Comparison of ENCODE assay signal across 17 cellular contexts in genomic region chr4:156036496-156036895, GRCh38.
DNase-seq lines count a peak whose midpoint lies in the region; ATAC-seq and TF ChIP-seq lines count a peak whose summit lies in the region.
"Had no signal": no experiment of that assay in that cellular context is flagged by ENCODE, and none has a peak within 500 bp of the region (broad histone marks: within the 10 kb centered on the region; RNA-seq: fewer than 3 reads in every experiment).

No MANE protein-coding gene starts in this region.

- POLR2A ChIA-PET in CD8-positive, alpha-beta T cell (lab: Charles Lee) = no interaction called here

- H3K4me1 Mint-ChIP-seq in CD8-positive, alpha-beta T cell (ENCODE audit: low read depth) = no peaks in the 10 kb centered on the region
- H3K4me1 Mint-ChIP-seq: CD4-positive, alpha-beta memory T cell had no signal

- no peaks in the 10 kb centered on the region for H3K36me3 ChIP-seq in BLaER1
- no peaks in the 10 kb centered on the region for H3K36me3 ChIP-seq in thyroid gland
- H3K36me3 ChIP-seq in CD8-positive, alpha-beta T cell (ENCODE audit: insufficient read depth, low read length) = no peaks in the 10 kb centered on the region
- H3K36me3 ChIP-seq: BE2C had no signal

- no peak overlapping the region for H3K4me3 ChIP-seq in BLaER1
- H3K4me3 ChIP-seq in thyroid gland (replicated peaks in 1 of 3) = no peak overlapping the region
- H3K4me3 ChIP-seq in CD8-positive, alpha-beta T cell (ENCODE audit: low read depth, low read length) = no peak overlapping the region
- H3K4me3 ChIP-seq: K562 had no signal

- peak; percentile 56 for ATAC-seq in GM19025 (IDR thresholded peaks at IDR 0.05; ENCODE audit: low read depth, unreplicated experiment)
- peak; percentile 65 for ATAC-seq in HG02852 (IDR thresholded peaks at IDR 0.05; ENCODE audit: unreplicated experiment)
- ATAC-seq in HG03442 (IDR thresholded peaks at IDR 0.05; ENCODE audit: unreplicated experiment) = peak; percentile 71
- no peak for ATAC-seq in CD8-positive, alpha-beta T cell
- ATAC-seq: K562 had no signal

- TF ChIP-seq CTCF in thyroid gland (IDR thresholded peaks at IDR 0.05) = no peak
- no peak for TF ChIP-seq CTCF in CD8-positive, alpha-beta T cell (IDR thresholded peaks at IDR 0.05)

- H3K36me3 Mint-ChIP-seq in CD8-positive, alpha-beta T cell = no peaks in the 10 kb centered on the region
- H3K36me3 Mint-ChIP-seq: CD4-positive, alpha-beta memory T cell had no signal

- WGBS in thyroid gland, 2 donors = 88 to 93% methylated on average over 1 of the region's 1 CpG

- H3K27me3 Mint-ChIP-seq in CD8-positive, alpha-beta T cell (ENCODE audit: low read depth) = no peaks in the 10 kb centered on the region
- H3K27me3 Mint-ChIP-seq: CD4-positive, alpha-beta memory T cell had no signal

- CTCF ChIA-PET in CD8-positive, alpha-beta T cell (lab: Charles Lee) = no interaction called here

- H3K27me3 ChIP-seq in BLaER1 (no peaks in the 10 kb centered on the region), thyroid gland (no peaks in the 10 kb centered on the region)
- H3K27me3 ChIP-seq in CD8-positive, alpha-beta T cell (ENCODE audit: insufficient read depth, low read length) = no peaks in the 10 kb centered on the region
- H3K27me3 ChIP-seq: BE2C had no signal

- no peaks in the 10 kb centered on the region for H3K9me3 Mint-ChIP-seq in CD8-positive, alpha-beta T cell

- no peaks in the 10 kb centered on the region for H4K20me1 ChIP-seq in BLaER1

- H3K27ac Mint-ChIP-seq in CD8-positive, alpha-beta T cell = no peak overlapping the region
- H3K27ac Mint-ChIP-seq: CD4-positive, alpha-beta memory T cell had no signal

- H3K4me2 ChIP-seq in BLaER1 = peak overlapping the region; percentile 16; the same call in 1 of the 2 replicates

- no peaks in the 10 kb centered on the region for H3K9me3 ChIP-seq in BLaER1
- no peaks in the 10 kb centered on the region for H3K9me3 ChIP-seq in thyroid gland
- no peaks in the 10 kb centered on the region for H3K9me3 ChIP-seq in CD8-positive, alpha-beta T cell (ENCODE audit: low read length)
- H3K9me3 ChIP-seq: BE2C had no signal

- intact Hi-C loops in thyroid gland (cut with DNase I) = no loop called here
- intact Hi-C loops in CD8-positive, alpha-beta T cell (cut with DNase I, micrococcal nuclease) = no loop called here

- H3K4me3 Mint-ChIP-seq in CD8-positive, alpha-beta T cell = no peak overlapping the region
- H3K4me3 Mint-ChIP-seq: CD4-positive, alpha-beta memory T cell had no signal

- peaks cover 34% of the 10 kb centered on the region for H3K4me1 ChIP-seq in BLaER1
- no peaks in the 10 kb centered on the region for H3K4me1 ChIP-seq in thyroid gland
- no peaks in the 10 kb centered on the region for H3K4me1 ChIP-seq in CD8-positive, alpha-beta T cell (ENCODE audit: insufficient read depth, low read length)
- H3K4me1 ChIP-seq: BE2C had no signal

- DNase-seq in HPDE6-E6E7 (ENCODE audit: extremely low spot score) (no peak), dermis blood vessel endothelial cell (no peak), thyroid gland (no peak)
- no peak for DNase-seq in CD8-positive, alpha-beta T cell
- DNase-seq: BE2C; CD4-positive, alpha-beta memory T cell; DMS79; NCI-H187; NCI-H774; RPMI8226; SIG-M5 had no signal

- H3K9ac ChIP-seq in BLaER1 = no peak overlapping the region

- TF ChIP-seq POLR2A in thyroid gland (IDR thresholded peaks at IDR 0.05) = no peak

- H3K27ac ChIP-seq in BLaER1 (no peak overlapping the region), thyroid gland (no peak overlapping the region)
- no peak overlapping the region for H3K27ac ChIP-seq in CD8-positive, alpha-beta T cell (ENCODE audit: low read depth, low read length)
- H3K27ac ChIP-seq: 22Rv1 had no signal
